In the genomic region with DNA sequence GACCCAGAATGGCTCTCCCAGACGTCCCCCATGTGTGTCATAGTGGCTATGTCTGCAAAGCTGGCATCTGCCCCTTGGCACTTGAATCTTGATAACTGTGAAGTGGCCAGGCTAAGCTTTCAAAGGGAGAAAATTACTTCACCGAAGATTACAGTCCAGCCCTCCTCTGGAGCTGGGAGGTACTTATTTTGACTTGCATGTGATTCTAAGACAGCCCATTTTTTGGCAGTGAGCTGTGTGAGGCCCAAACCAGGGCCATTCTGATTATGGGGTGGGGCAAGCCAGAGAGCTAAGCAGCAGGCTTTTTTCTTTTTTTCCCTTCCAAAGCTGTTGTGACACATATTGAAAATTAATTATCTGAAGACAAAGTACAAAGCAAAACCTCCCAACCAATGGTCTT, we compare ENCODE assay signal across 21 cellular contexts. TPM values are rescaled to one million over a fixed set of nuclear protein-coding genes. Genes with fewer than 3 reads are reported as not detected.
A peak's percentile ranks its signal among the peaks of the same experiment; 100 is the strongest.
DNase-seq lines count a peak whose midpoint lies in the region; ATAC-seq and TF ChIP-seq lines count a peak whose summit lies in the region.
"Had no signal": no experiment of that assay in that cellular context is flagged by ENCODE, and none has a peak within 500 bp of the region (broad histone marks: within the 10 kb centered on the region; RNA-seq: fewer than 3 reads in every experiment).

No MANE protein-coding gene starts in this region.

- no peak overlapping the region for H3K4me3 ChIP-seq in cardiac muscle cell
- no peak overlapping the region for H3K4me3 ChIP-seq in right atrium auricular region
- H3K4me3 ChIP-seq in fibroblast of the aortic adventitia (ENCODE audit: low read depth, low read length): no peak overlapping the region
- H3K4me3 ChIP-seq in thyroid gland (replicated peaks in 1 of 3): no peak overlapping the region
- H3K4me3 ChIP-seq: PC-9 had no signal

- TF ChIP-seq CTCF in cardiac muscle cell (IDR thresholded peaks at IDR 0.05; ENCODE audit: low read depth, low read length) (no peak), right atrium auricular region (IDR thresholded peaks at IDR 0.05) (no peak), fibroblast of the aortic adventitia (IDR thresholded peaks at IDR 0.05; ENCODE audit: insufficient read depth, low read length) (no peak), thyroid gland (IDR thresholded peaks at IDR 0.05) (no peak)

- H3K27me3 ChIP-seq in cardiac muscle cell (no peaks in the 10 kb centered on the region), right atrium auricular region (no peaks in the 10 kb centered on the region), thyroid gland (no peaks in the 10 kb centered on the region)
- H3K27me3 ChIP-seq: BE2C had no signal

- 14 to 25% methylated on average over 2 of the region's 2 CpGs for WGBS in thyroid gland, 2 donors

- H3K9me3 Mint-ChIP-seq in stimulated activated effector memory CD8-positive, alpha-beta T cell treated with anti-CD3 and anti-CD28 coated beads, Interleukin-12 subunit alpha, Interleukin-12 subunit beta, amount 100 ng/mL, for 72 hours: no peaks in the 10 kb centered on the region
- H3K9me3 Mint-ChIP-seq: IgD-negative memory B cell had no signal

- H3K36me3 ChIP-seq in cardiac muscle cell: peaks cover 7% of the 10 kb centered on the region
- H3K36me3 ChIP-seq in right atrium auricular region: no peaks in the 10 kb centered on the region
- no peaks in the 10 kb centered on the region for H3K36me3 ChIP-seq in thyroid gland
- H3K36me3 ChIP-seq: BE2C had no signal

- H3K36me3 Mint-ChIP-seq in stimulated activated effector memory CD8-positive, alpha-beta T cell treated with anti-CD3 and anti-CD28 coated beads, Interleukin-12 subunit alpha, Interleukin-12 subunit beta, amount 100 ng/mL, for 72 hours: no peaks in the 10 kb centered on the region
- H3K36me3 Mint-ChIP-seq: IgD-negative memory B cell had no signal

- no peak for ATAC-seq in stimulated activated effector memory CD8-positive, alpha-beta T cell treated with anti-CD3 and anti-CD28 coated beads, Interleukin-12 subunit alpha, Interleukin-12 subunit beta, amount 100 ng/mL, for 72 hours
- no peak for ATAC-seq in HG03095 (IDR thresholded peaks at IDR 0.05; ENCODE audit: unreplicated experiment)
- ATAC-seq: SK-N-SH treated with all-trans-retinoic acid at 6 μM for 48 hours had no signal

- H3K9me3 ChIP-seq in cardiac muscle cell (ENCODE audit: low read depth) (no peaks in the 10 kb centered on the region), right atrium auricular region (no peaks in the 10 kb centered on the region), thyroid gland (no peaks in the 10 kb centered on the region)
- H3K9me3 ChIP-seq: BE2C had no signal

- no peak overlapping the region for H3K27ac Mint-ChIP-seq in stimulated activated effector memory CD8-positive, alpha-beta T cell treated with anti-CD3 and anti-CD28 coated beads, Interleukin-12 subunit alpha, Interleukin-12 subunit beta, amount 100 ng/mL, for 72 hours
- H3K27ac Mint-ChIP-seq: IgD-negative memory B cell had no signal

- TF ChIP-seq POLR2A in thyroid gland (IDR thresholded peaks at IDR 0.05): no peak

- intact Hi-C loops in thyroid gland (cut with DNase I): no loop called here

- DNase-seq in cardiac muscle cell (ENCODE audit: low read depth in 1 of 2, low spot score in 1 of 2) (peak; percentile 13 to 14), right atrium auricular region (ENCODE audit: low spot score) (no peak), NCI-H2227 (lab: John Stamatoyannopoulos, UW; ENCODE audit: unreplicated experiment) (peak; percentile 70), fibroblast of the aortic adventitia (ENCODE audit: low read depth) (peak; percentile 41), thyroid gland (peak; percentile 13 to 26)
- no peak for DNase-seq in stimulated activated effector memory CD8-positive, alpha-beta T cell treated with anti-CD3 and anti-CD28 coated beads, Interleukin-12 subunit alpha, Interleukin-12 subunit beta, amount 100 ng/mL, for 72 hours (ENCODE audit: low spot score in 2 of 2)
- no peak for DNase-seq in activated effector memory CD4-positive, alpha-beta T cell treated with anti-CD3 and anti-CD28 coated beads, Interleukin-2, amount 50 U/mL, for 16 hours
- DNase-seq: BE2C, DMS79, NCI-H1105, NCI-H2029 treated with DMSO at 0.1 percent for 48 hours, NCI-H446 treated with DMSO at 0.1 percent for 48 hours, NCI-H748 treated with DMSO at 0.1 percent for 48 hours, PC-9, RPMI8226, SIG-M5 had no signal

- H3K4me1 Mint-ChIP-seq in stimulated activated effector memory CD8-positive, alpha-beta T cell treated with anti-CD3 and anti-CD28 coated beads, Interleukin-12 subunit alpha, Interleukin-12 subunit beta, amount 100 ng/mL, for 72 hours: no peaks in the 10 kb centered on the region
- H3K4me1 Mint-ChIP-seq: IgD-negative memory B cell had no signal

- H3K4me3 Mint-ChIP-seq in stimulated activated effector memory CD8-positive, alpha-beta T cell treated with anti-CD3 and anti-CD28 coated beads, Interleukin-12 subunit alpha, Interleukin-12 subunit beta, amount 100 ng/mL, for 72 hours: no peak overlapping the region

- H3K27ac ChIP-seq in cardiac muscle cell (no peak overlapping the region), right atrium auricular region (no peak overlapping the region), thyroid gland (no peak overlapping the region)
- H3K27ac ChIP-seq: PC-9 had no signal

- H3K4me1 ChIP-seq in cardiac muscle cell (ENCODE audit: low read depth) (peaks cover 38% of the 10 kb centered on the region), right atrium auricular region (no peaks in the 10 kb centered on the region), thyroid gland (no peaks in the 10 kb centered on the region)
- H3K4me1 ChIP-seq: BE2C had no signal

RNA-seq across cellular contexts. Expression of a gene that starts 42.1 kb away (rescaled TPM):
- total RNA-seq in cardiac muscle cell: not detected in 2 replicates
- polyA plus RNA-seq in cardiac muscle cell: not detected in 2 replicates
- total RNA-seq in right atrium auricular region: not detected
- total RNA-seq in fibroblast of the aortic adventitia (ENCODE audit: low replicate concordance): not detected in 2 replicates
- not detected for total RNA-seq in thyroid gland
- total RNA-seq: A172, PC-9 had no signal
- polyA plus RNA-seq: AG04450, IgD-negative memory B cell had no signal

Comparison
In these comparisons a context has a peak if more than half of its experiments do, and no peak if none do; other contexts are left out.
1. DNase-seq: peak in cardiac muscle cell (2 of 2), NCI-H2227 (single experiment), fibroblast of the aortic adventitia (single experiment) and thyroid gland (2 of 2); none in right atrium auricular region (single experiment), stimulated activated effector memory CD8-positive, alpha-beta T cell treated with anti-CD3 and anti-CD28 coated beads, Interleukin-12 subunit alpha, Interleukin-12 subunit beta, amount 100 ng/mL, for 72 hours (0 of 2) and activated effector memory CD4-positive, alpha-beta T cell treated with anti-CD3 and anti-CD28 coated beads, Interleukin-2, amount 50 U/mL, for 16 hours (single experiment).